8 cellular contexts compared by ENCODE assay signal in genomic region chr5:56155992-56156584, GRCh38.
A peak's percentile ranks its signal among the peaks of the same experiment; 100 is the strongest.
DNase-seq lines count a peak whose midpoint lies in the region; ATAC-seq and TF ChIP-seq lines count a peak whose summit lies in the region.
"Had no signal": no experiment of that assay in that cellular context is flagged by ENCODE, and none has a peak within 500 bp of the region (broad histone marks: within the 10 kb centered on the region; RNA-seq: fewer than 3 reads in every experiment).

No MANE protein-coding gene starts in this region.

- ATAC-seq in GM19463 (IDR thresholded peaks at IDR 0.05; ENCODE audit: unreplicated experiment) (peak; percentile 12), HG03354 (IDR thresholded peaks at IDR 0.05; ENCODE audit: poor library complexity, severe bottlenecking, unreplicated experiment) (peak; percentile 2)

- H3K4me3 ChIP-seq in suprapubic skin: no peak overlapping the region

- 78% methylated on average over 4 of the region's 4 CpGs for WGBS in suprapubic skin

- TF ChIP-seq POLR2A in suprapubic skin (IDR thresholded peaks at IDR 0.05): no peak

- DNase-seq in amygdala (lab: John Stamatoyannopoulos, UW) (peak in 32 of 56 donors; percentile 10 to 70 (median 26)), putamen (ENCODE audit: low spot score) (peak; percentile 55), GM10266 (ENCODE audit: extremely low spot score) (no peak), suprapubic skin (ENCODE audit: low spot score in 2 of 2) (no peak)
- no peak for DNase-seq in stimulated activated CD4-positive, alpha-beta T cell treated with anti-CD3 and anti-CD28 coated beads, Interleukin-2, amount 100 ng/mL, for 48 hours
- DNase-seq: NK-92 treated with Interleukin-12 subunit alpha and Interleukin-12 subunit beta, amount 100 ng/mL, for 24 hours had no signal

- no peak overlapping the region for H3K27ac ChIP-seq in suprapubic skin

- H3K27me3 ChIP-seq in suprapubic skin: no peaks in the 10 kb centered on the region

- no peak for TF ChIP-seq CTCF in GM10266 (IDR thresholded peaks at IDR 0.05; ENCODE audit: control insufficient read depth, insufficient read depth, low read depth, missing control alignments)
- no peak for TF ChIP-seq CTCF in suprapubic skin (IDR thresholded peaks at IDR 0.05)

- H3K4me1 ChIP-seq in suprapubic skin: peaks cover 10% of the 10 kb centered on the region

- H3K9me3 ChIP-seq in suprapubic skin: no peaks in the 10 kb centered on the region

- TF ChIP-seq EP300 in suprapubic skin (IDR thresholded peaks at IDR 0.05): no peak

- no peaks in the 10 kb centered on the region for H3K36me3 ChIP-seq in suprapubic skin

Comparison
In these comparisons a context has a peak if more than half of its experiments do, and no peak if none do; other contexts are left out.
1. DNase-seq: peak in amygdala (32 of 56) and putamen (single experiment); none in GM10266 (single experiment), suprapubic skin (0 of 2) and stimulated activated CD4-positive, alpha-beta T cell treated with anti-CD3 and anti-CD28 coated beads, Interleukin-2, amount 100 ng/mL, for 48 hours (0 of 2).